8 cellular contexts compared by ENCODE assay signal in the genomic region with DNA sequence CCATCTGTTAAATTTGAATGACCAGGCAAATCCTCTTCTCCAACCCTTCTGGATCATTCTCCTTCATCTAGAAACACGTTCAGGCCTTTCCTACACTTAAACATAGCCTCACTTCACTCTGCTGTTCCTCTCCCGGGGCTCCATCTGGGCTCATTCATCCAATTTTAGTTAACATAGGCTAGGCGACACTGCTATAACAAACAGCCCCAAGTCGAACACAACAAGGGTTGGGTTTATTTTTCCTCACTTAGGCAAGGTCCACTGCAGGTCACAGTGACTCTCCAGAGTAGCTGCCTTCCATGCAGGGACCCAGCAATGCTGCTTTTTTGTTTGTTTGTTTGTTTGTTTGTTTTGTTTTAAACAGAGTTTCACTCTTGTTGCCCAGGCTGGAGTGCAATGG.
"Had no signal": no experiment of that assay in that cellular context is flagged by ENCODE, and none has a peak within 500 bp of the region (broad histone marks: within the 10 kb centered on the region; RNA-seq: fewer than 3 reads in every experiment).

No MANE protein-coding gene starts in this region.

- DNase-seq: H9, HCEC 1CT, KBM-7 had no signal

- H3K27ac ChIP-seq: KMS-11 had no signal

- H2AFZ ChIP-seq: GM23338 had no signal

- H3K4me3 ChIP-seq: GM23338 had no signal

- H3K4me2 ChIP-seq: GM23338, KMS-11 had no signal

- H3K9ac ChIP-seq: KMS-11 had no signal

- FAIRE-seq: H1, H54, HTR-8/SVneo had no signal

- ATAC-seq: GM23338 had no signal
